8 cellular contexts compared by ENCODE assay signal in genomic region chr10:101353692-101354583, GRCh38. TPM values are rescaled to one million over a fixed set of nuclear protein-coding genes. Genes with fewer than 3 reads are reported as not detected.
DNase-seq lines count a peak whose midpoint lies in the region; ATAC-seq and TF ChIP-seq lines count a peak whose summit lies in the region.

Gene BTRC, plus strand, starts transcription at chr10:101354165. Its CDS starts 16 bp downstream, at chr10:101354181.

- H3K4me1 Mint-ChIP-seq in H9: peaks cover 18 to 22% of the 10 kb centered on the region in 2 experiments
- H3K4me1 Mint-ChIP-seq in natural killer cell treated with Interleukin-12 subunit alpha and Interleukin-12 subunit beta and Interleukin-15 and Interleukin-18, amount 100 ng/mL, for 72 hours (ENCODE audit: low read depth in 2 of 2): peaks cover 21 to 23% of the 10 kb centered on the region in 2 donors

- H3K4ac ChIP-seq in H9 (ENCODE audit: low read depth, low read length): no peak within 1 kb of the TSS

- H3K23me2 ChIP-seq in H9 (ENCODE audit: insufficient read length, low read depth, low read length, poor library complexity, severe bottlenecking): peaks cover 4% of the 10 kb centered on the region

- no peak within 1 kb of the TSS for H3K23ac ChIP-seq in H9 (ENCODE audit: insufficient read length, low read depth, low read length)

- ATAC-seq in natural killer cell treated with Interleukin-12 subunit alpha and Interleukin-12 subunit beta and Interleukin-15 and Interleukin-18, amount 100 ng/mL, for 72 hours: peak; percentile 99
- peak; percentile 99 for ATAC-seq in stimulated activated naive CD8-positive, alpha-beta T cell treated with anti-CD3 and anti-CD28 coated beads, Interleukin-15, Interleukin-2, amounts not matched to agents 100 U/mL and 50 U/mL, for 24 hours

- H3T11ph ChIP-seq in H9 (ENCODE audit: low read length): no peak within 1 kb of the TSS

- H2BK120ac ChIP-seq in H9 (ENCODE audit: low read depth, low read length, poor library complexity, severe bottlenecking): no peak within 1 kb of the TSS

- no peaks in the 10 kb centered on the region for H3K79me1 ChIP-seq in H9 (ENCODE audit: insufficient read depth, low read depth, low read length, poor library complexity, severe bottlenecking)

- TF ChIP-seq CTCF in H9 (conservative IDR thresholded peaks at IDR 0.05) (peak; percentile 28; the same call in 1 of the 3 replicates), fibroblast of pulmonary artery (IDR thresholded peaks at IDR 0.05; ENCODE audit: low read length, missing control alignments) (no peak)

- WGBS in H9 (ENCODE audit: extremely low coverage, insufficient read length, low lambda C conversion rate): no CpG with 5 or more reads among the region's 70 CpGs

- H3K4me3 Mint-ChIP-seq in H9: peak within 1 kb of the TSS; percentile 91 to 97
- H3K4me3 Mint-ChIP-seq in natural killer cell treated with Interleukin-12 subunit alpha and Interleukin-12 subunit beta and Interleukin-15 and Interleukin-18, amount 100 ng/mL, for 72 hours: peak within 1 kb of the TSS; percentile 92

- H4K8ac ChIP-seq in H9 (replicated peaks; ENCODE audit: insufficient read length, low read depth, low read length): no peak within 1 kb of the TSS

- peaks cover 0 to 6% (median 0%) of the 10 kb centered on the region in 3 experiments; a peak in 2 of 7 replicates for H3K36me3 Mint-ChIP-seq in H9 (ENCODE audit: insufficient read depth in 1 of 3, low read depth in 3 of 3)
- no peaks in the 10 kb centered on the region for H3K36me3 Mint-ChIP-seq in natural killer cell treated with Interleukin-12 subunit alpha and Interleukin-12 subunit beta and Interleukin-15 and Interleukin-18, amount 100 ng/mL, for 72 hours

- H3K9ac ChIP-seq in ES-I3 (ENCODE audit: low read depth, low read length): peak within 1 kb of the TSS; percentile 75
- H3K9ac ChIP-seq in H9 (ENCODE audit: extremely low read depth, insufficient read length, low read length): peak within 1 kb of the TSS; percentile 71

- H3K27ac Mint-ChIP-seq in H9: peak within 1 kb of the TSS; percentile 91 to 98 (median 97)
- H3K27ac Mint-ChIP-seq in natural killer cell treated with Interleukin-12 subunit alpha and Interleukin-12 subunit beta and Interleukin-15 and Interleukin-18, amount 100 ng/mL, for 72 hours: peak within 1 kb of the TSS; percentile 85 to 90

- H3K4me3 ChIP-seq in MG63 (peak within 1 kb of the TSS; percentile 80), fibroblast of pulmonary artery (replicated peaks; ENCODE audit: low read depth, low read length) (peak within 1 kb of the TSS; percentile 88)

- no peak within 1 kb of the TSS for H4K5ac ChIP-seq in H9 (ENCODE audit: insufficient read length, low read depth, low read length)

- peak within 1 kb of the TSS; percentile 44; the same call in 1 of the 2 replicates for H3K14ac ChIP-seq in H9 (ENCODE audit: insufficient read depth, low read length)

- H4K91ac ChIP-seq in H9 (ENCODE audit: insufficient read length, low read depth, low read length): no peak within 1 kb of the TSS

- H3K9me3 ChIP-seq in ES-I3 (ENCODE audit: control insufficient read depth, insufficient read depth, low read length): no peaks in the 10 kb centered on the region
- H3K9me3 ChIP-seq in H9 (ENCODE audit: control insufficient read depth, low read depth, low read length): no peaks in the 10 kb centered on the region
- H3K9me3 ChIP-seq in MG63: no peaks in the 10 kb centered on the region

- no peak within 1 kb of the TSS for H2BK12ac ChIP-seq in H9 (ENCODE audit: insufficient read length, low read depth, low read length)

- no peak within 1 kb of the TSS for H2BK5ac ChIP-seq in H9 (ENCODE audit: insufficient read length, low read length)

- H3K9me3 Mint-ChIP-seq in H9: no peaks in the 10 kb centered on the region; a peak in 1 of 5 replicates
- H3K9me3 Mint-ChIP-seq in natural killer cell treated with Interleukin-12 subunit alpha and Interleukin-12 subunit beta and Interleukin-15 and Interleukin-18, amount 100 ng/mL, for 72 hours: no peaks in the 10 kb centered on the region

- H2AFZ ChIP-seq in H9 (ENCODE audit: low read length): peak within 1 kb of the TSS; percentile 99

- H3K36me3 ChIP-seq in ES-I3 (ENCODE audit: insufficient read depth, low read length) (no peaks in the 10 kb centered on the region), MG63 (peaks cover 12% of the 10 kb centered on the region)

- no peak within 1 kb of the TSS for H2BK20ac ChIP-seq in H9 (ENCODE audit: low read depth, low read length, poor library complexity, severe bottlenecking)

- no peaks in the 10 kb centered on the region; the same call in 1 of the 2 replicates for H3K4me1 ChIP-seq in ES-I3 (ENCODE audit: insufficient read depth, low read length)
- H3K4me1 ChIP-seq in H9 (ENCODE audit: insufficient read depth, low read length): no peaks in the 10 kb centered on the region

- DNase-seq in H9 (peak; percentile 99), MG63 (peak; percentile 98), SHP77 treated with DMSO at 0.1 percent for 48 hours (lab: John Stamatoyannopoulos, UW) (peak; percentile 98), fibroblast of pulmonary artery (ENCODE audit: low read depth) (peak; percentile 100)
- DNase-seq in activated effector memory CD4-positive, alpha-beta T cell treated with anti-CD3 and anti-CD28 coated beads, Interleukin-2, amount 50 U/mL, for 16 hours: peak; percentile 98
- DNase-seq in natural killer cell treated with Interleukin-12 subunit alpha and Interleukin-12 subunit beta and Interleukin-15 and Interleukin-18, amount 100 ng/mL, for 72 hours (ENCODE audit: low spot score): peak; percentile 98
- DNase-seq in stimulated activated naive CD8-positive, alpha-beta T cell treated with anti-CD3 and anti-CD28 coated beads, Interleukin-15, Interleukin-2, amounts not matched to agents 100 U/mL and 50 U/mL, for 24 hours: peak; percentile 93

- H3K79me2 ChIP-seq in H9 (ENCODE audit: insufficient read depth, low read length): no peaks in the 10 kb centered on the region

- no peaks in the 10 kb centered on the region for H4K20me1 ChIP-seq in H9 (ENCODE audit: control insufficient read depth, insufficient read depth, insufficient read length)

- H3K4me2 ChIP-seq in H9 (ENCODE audit: insufficient read depth, insufficient read length, low read length): peak within 1 kb of the TSS; percentile 94

- H3K27me3 ChIP-seq in H9 (ENCODE audit: insufficient read depth, low read length) (no peaks in the 10 kb centered on the region), MG63 (no peaks in the 10 kb centered on the region)

- H3K56ac ChIP-seq in H9 (ENCODE audit: insufficient read length, low read depth, low read length): no peak within 1 kb of the TSS

- no peak within 1 kb of the TSS for H3K27ac ChIP-seq in H9 (ENCODE audit: insufficient read length, low read depth, low read length)

- peaks cover 13% of the 10 kb centered on the region for H3K27me3 Mint-ChIP-seq in H9 (ENCODE audit: low read depth)
- peaks cover 14 to 18% of the 10 kb centered on the region in 2 donors for H3K27me3 Mint-ChIP-seq in natural killer cell treated with Interleukin-12 subunit alpha and Interleukin-12 subunit beta and Interleukin-15 and Interleukin-18, amount 100 ng/mL, for 72 hours

- H2BK15ac ChIP-seq in H9 (ENCODE audit: low read depth, low read length): no peak within 1 kb of the TSS

- H2AK5ac ChIP-seq in H9 (ENCODE audit: insufficient read length, low read length): no peak within 1 kb of the TSS

- H3K18ac ChIP-seq in H9 (ENCODE audit: insufficient read length, low read depth, low read length): peak within 1 kb of the TSS; percentile 52

RNA-seq across cellular contexts. Expression of gene BTRC, which starts in this region (rescaled TPM):
- total RNA-seq in H9 (2021): 20.9 and 24.2 TPM in 2 replicates
- total RNA-seq in MG63 (2014; rRNA removed; shearing (Covaris generic); ENCODE audit: low replicate concordance): 3.4 and 20.3 TPM in 2 replicates
- 10 to 100 TPM; 13.5 to 16.6 TPM for total RNA-seq in natural killer cell treated with Interleukin-12 subunit alpha and Interleukin-12 subunit beta and Interleukin-15 and Interleukin-18, amount 100 ng/mL, for 72 hours
